9 cellular contexts compared by ENCODE assay signal in genomic region chr6:64280569-64280968, GRCh38.
DNase-seq lines count a peak whose midpoint lies in the region; ATAC-seq, FAIRE-seq and TF ChIP-seq lines count a peak whose summit lies in the region.
"Had no signal": no experiment of that assay in that cellular context is flagged by ENCODE, and none has a peak within 500 bp of the region (broad histone marks: within the 10 kb centered on the region; RNA-seq: fewer than 3 reads in every experiment).

No MANE protein-coding gene starts in this region.

- no peak overlapping the region for H3K4me3 Mint-ChIP-seq in immature natural killer cell
- H3K4me3 Mint-ChIP-seq: activated naive CD8-positive, alpha-beta T cell treated with anti-CD3 and anti-CD28 coated beads, Interleukin-2, amount 10 ng/mL, durations not matched to agents 7 days and 5 days had no signal

- no peak overlapping the region for H3K27ac Mint-ChIP-seq in immature natural killer cell
- H3K27ac Mint-ChIP-seq: activated naive CD8-positive, alpha-beta T cell treated with anti-CD3 and anti-CD28 coated beads, Interleukin-2, amount 10 ng/mL, durations not matched to agents 7 days and 5 days had no signal

- POLR2A ChIA-PET in IMR-90 (lab: Charles Lee; ENCODE audit: unreplicated experiment): no interaction called here
- POLR2A ChIA-PET in SK-N-SH (lab: Yijun Ruan, JAX): no interaction called here

- H2AK5ac ChIP-seq in IMR-90 (ENCODE audit: low read depth, low read length): no peak overlapping the region

- H3K79me2 ChIP-seq in SK-N-SH (ENCODE audit: insufficient read depth) (no peaks in the 10 kb centered on the region), keratinocyte (ENCODE audit: control insufficient read depth, insufficient read depth, low read length) (no peaks in the 10 kb centered on the region)

- WGBS in IMR-90 (ENCODE audit: extremely low coverage in 2 of 2, insufficient read length in 1 of 2), 2 experiments: no CpG with 5 or more reads among the region's 1 CpG
- WGBS in SK-N-SH (ENCODE audit: low lambda C conversion rate): 43% methylated on average over 1 of the region's 1 CpG

- dilution Hi-C loops in IMR-90 (cut with HindIII; ENCODE audit: low sequenced_read_pairs, unreplicated experiment) (no loop called here), keratinocyte (cut with MboI; ENCODE audit: extremely low pct_ligation_motif_present, low sequenced_read_pairs) (no loop called here)

- H4K8ac ChIP-seq in IMR-90 (ENCODE audit: low read depth in 2 of 2, low read length in 2 of 2): no peak overlapping the region

- H3K9ac ChIP-seq in IMR-90 (ENCODE audit: low read depth, low read length) (no peak overlapping the region), SK-N-SH (no peak overlapping the region), keratinocyte (ENCODE audit: control insufficient read depth, extremely low read depth, insufficient read depth, low read length) (no peak overlapping the region)

- in situ Hi-C loops in IMR-90 (cut with MboI; ENCODE audit: low sequenced_read_pairs): no loop called here

- H2BK120ac ChIP-seq in IMR-90 (ENCODE audit: low read depth, low read length): no peak overlapping the region

- no peak overlapping the region for H2BK5ac ChIP-seq in IMR-90 (ENCODE audit: low read depth, low read length, poor library complexity, severe bottlenecking)

- H4K5ac ChIP-seq in IMR-90 (ENCODE audit: low read depth, low read length): no peak overlapping the region

- H3K4me1 ChIP-seq in IMR-90 (ENCODE audit: control insufficient read depth, insufficient read depth, low read length): no peaks in the 10 kb centered on the region
- H3K4me1 ChIP-seq in SK-N-SH (ENCODE audit: control insufficient read depth in 1 of 2, insufficient read depth in 2 of 2, low read depth in 1 of 2, low read length in 1 of 2): no peaks in the 10 kb centered on the region
- no peaks in the 10 kb centered on the region for H3K4me1 ChIP-seq in keratinocyte (ENCODE audit: control insufficient read depth, extremely low read depth, insufficient read depth, low read length)

- H3F3A ChIP-seq in SK-N-SH (replicated peaks; ENCODE audit: insufficient read depth): no peaks in the 10 kb centered on the region

- H3K36me3 ChIP-seq in IMR-90 (ENCODE audit: control insufficient read depth, insufficient read depth, low read length) (no peaks in the 10 kb centered on the region), SK-N-SH (replicated peaks in 1 of 2; ENCODE audit: control insufficient read depth in 1 of 2, insufficient read depth in 2 of 2, low read length in 1 of 2) (no peaks in the 10 kb centered on the region), keratinocyte (ENCODE audit: control insufficient read depth in 2 of 2, extremely low read depth in 1 of 2, insufficient read depth in 2 of 2, low read length in 2 of 2) (no peaks in the 10 kb centered on the region)

- no peak overlapping the region for H3K14ac ChIP-seq in IMR-90 (replicated peaks; ENCODE audit: low read depth, low read length)

- H2AK9ac ChIP-seq in IMR-90 (replicated peaks; ENCODE audit: low read depth, low read length, poor library complexity): no peak overlapping the region

- no peak overlapping the region for H3K27ac ChIP-seq in IMR-90 (ENCODE audit: insufficient read depth, low read length)
- H3K27ac ChIP-seq in SK-N-SH (ENCODE audit: low read depth in 2 of 2, low read length in 1 of 2): no peak overlapping the region
- no peak overlapping the region for H3K27ac ChIP-seq in keratinocyte (ENCODE audit: control insufficient read depth, insufficient read depth, low read length)

- no TSS peak for BruUV-seq in IMR-90 (replicated peaks; lab: Mats Ljungman, UMichigan)

- peak; percentile 70 for TF ChIP-seq CTCF in IMR-90 (conservative IDR thresholded peaks at IDR 0.05; ENCODE audit: low read depth, low read length)
- peak; percentile 75 for TF ChIP-seq CTCF in SK-N-SH (IDR thresholded peaks at IDR 0.05)
- peak in 2 of 3 experiments; percentile 33 to 43 for TF ChIP-seq CTCF in keratinocyte (optimal IDR thresholded peaks at IDR 0.05 in 1 of 3, IDR thresholded peaks at IDR 0.05 in 1 of 3, conservative IDR thresholded peaks at IDR 0.05 in 1 of 3; ENCODE audit: extremely low read depth in 1 of 3, insufficient read depth in 2 of 3, low read length in 3 of 3)

- no peaks in the 10 kb centered on the region for H3K4me1 Mint-ChIP-seq in immature natural killer cell
- H3K4me1 Mint-ChIP-seq: activated naive CD8-positive, alpha-beta T cell treated with anti-CD3 and anti-CD28 coated beads, Interleukin-2, amount 10 ng/mL, durations not matched to agents 7 days and 5 days had no signal

- H3K4me2 ChIP-seq in IMR-90 (ENCODE audit: low read depth, low read length) (no peak overlapping the region), SK-N-SH (no peak overlapping the region), keratinocyte (ENCODE audit: control insufficient read depth, extremely low read depth, insufficient read depth, low read depth, low read length) (no peak overlapping the region)

- no peak overlapping the region for H4K91ac ChIP-seq in IMR-90 (ENCODE audit: insufficient read depth, low read depth, low read length)

- H3K9me1 ChIP-seq in IMR-90 (ENCODE audit: insufficient read depth, low read length) (no peaks in the 10 kb centered on the region), keratinocyte (ENCODE audit: control insufficient read depth, extremely low read depth, insufficient read depth, low read length) (no peaks in the 10 kb centered on the region)

- H2AFZ ChIP-seq in IMR-90 (replicated peaks; ENCODE audit: low read length, poor library complexity) (no peak overlapping the region), SK-N-SH (ENCODE audit: low read depth) (peak overlapping the region; percentile 45; the same call in 1 of the 2 replicates), keratinocyte (ENCODE audit: control insufficient read depth, low read length) (no peak overlapping the region)

- H3K9me2 ChIP-seq in SK-N-SH: no peaks in the 10 kb centered on the region

- no peak overlapping the region for H3K18ac ChIP-seq in IMR-90 (ENCODE audit: low read depth, low read length)

- H4K20me1 ChIP-seq in IMR-90 (ENCODE audit: insufficient read depth, low read length): no peaks in the 10 kb centered on the region
- H4K20me1 ChIP-seq in SK-N-SH (ENCODE audit: insufficient read depth): no peaks in the 10 kb centered on the region
- no peaks in the 10 kb centered on the region for H4K20me1 ChIP-seq in keratinocyte (ENCODE audit: control insufficient read depth, extremely low read depth, insufficient read depth, low read length)

- no peaks in the 10 kb centered on the region for H3K27me3 ChIP-seq in IMR-90 (ENCODE audit: control insufficient read depth, insufficient read depth, low read length)
- no peaks in the 10 kb centered on the region for H3K27me3 ChIP-seq in SK-N-SH (ENCODE audit: insufficient read depth)
- no peaks in the 10 kb centered on the region for H3K27me3 ChIP-seq in keratinocyte (ENCODE audit: control insufficient read depth, extremely low read depth, insufficient read depth, low read length)

- no peak overlapping the region for H2BK20ac ChIP-seq in IMR-90 (ENCODE audit: low read depth, low read length)

- H3K9me3 ChIP-seq in IMR-90 (ENCODE audit: control insufficient read depth, insufficient read depth, low read length) (no peaks in the 10 kb centered on the region), SK-N-SH (no peaks in the 10 kb centered on the region), keratinocyte (ENCODE audit: control insufficient read depth, low read depth, low read length) (no peaks in the 10 kb centered on the region)

- no peak overlapping the region for H3K4me3 ChIP-seq in IMR-90 (ENCODE audit: insufficient read depth, low read depth, low read length)
- no peak overlapping the region for H3K4me3 ChIP-seq in SK-N-SH (ENCODE audit: low read depth in 2 of 2, low read length in 1 of 2)
- no peak overlapping the region for H3K4me3 ChIP-seq in keratinocyte (ENCODE audit: control insufficient read depth in 2 of 3, extremely low read depth in 1 of 3, insufficient read depth in 2 of 3, low read depth in 1 of 3, low read length in 3 of 3)

- no peak overlapping the region for H3K23ac ChIP-seq in IMR-90 (ENCODE audit: low read depth, low read length)

- H3K4ac ChIP-seq in IMR-90 (ENCODE audit: low read depth, low read length): no peak overlapping the region

- TF ChIP-seq RAD21 in IMR-90 (IDR thresholded peaks at IDR 0.05; ENCODE audit: low read length): peak; percentile 87
- TF ChIP-seq RAD21 in SK-N-SH (IDR thresholded peaks at IDR 0.05; ENCODE audit: low read length): peak; percentile 76

- peak; percentile 66 for DNase-seq in COR-L47 (lab: John Stamatoyannopoulos, UW)
- peak; percentile 65 for DNase-seq in IMR-90
- peak; percentile 6 for DNase-seq in SK-N-SH
- DNase-seq in keratinocyte (ENCODE audit: low read depth, low spot score): no peak
- no peak for DNase-seq in amniotic stem cell (lab: John Stamatoyannopoulos, UW)
- no peak for DNase-seq in immature natural killer cell
- DNase-seq: activated naive CD8-positive, alpha-beta T cell treated with anti-CD3 and anti-CD28 coated beads, Interleukin-2, amount 10 ng/mL, durations not matched to agents 7 days and 5 days had no signal

- CTCF ChIA-PET in IMR-90 (lab: Yijun Ruan, JAX) (interaction anchor here (0.6 to 2.2 kb wide), 5 partner anchors 8 to 51 kb away, joined by 4 to 13 read pairs (median 4); no protein-coding TSS in a partner anchor), SK-N-SH (lab: Yijun Ruan, JAX) (interaction anchor here (0.6 to 1.4 kb wide), 2 partner anchors 21 to 50 kb away, joined by 3 to 6 read pairs; no protein-coding TSS in a partner anchor)

- ATAC-seq in IMR-90 (ENCODE audit: low read depth) (peak; percentile 54; the same call in 1 of the 2 replicates), GM21717 (IDR thresholded peaks at IDR 0.05; ENCODE audit: unreplicated experiment) (no peak), GM18505 (IDR thresholded peaks at IDR 0.05; ENCODE audit: unreplicated experiment) (no peak)

- TF ChIP-seq EP300 in SK-N-SH (IDR thresholded peaks at IDR 0.05; ENCODE audit: borderline replicate concordance in 1 of 2, low read depth in 1 of 2, low read length in 1 of 2): no peak

- peaks cover 0 to 9% (median 4%) of the 10 kb centered on the region in 3 donors for H3K36me3 Mint-ChIP-seq in immature natural killer cell
- H3K36me3 Mint-ChIP-seq: activated naive CD8-positive, alpha-beta T cell treated with anti-CD3 and anti-CD28 coated beads, Interleukin-2, amount 10 ng/mL, durations not matched to agents 7 days and 5 days had no signal

- peaks cover 12 to 43% (median 24%) of the 10 kb centered on the region in 6 donors for H3K9me3 Mint-ChIP-seq in immature natural killer cell

- no peak for FAIRE-seq in keratinocyte (lab: Jason Lieb, UNC)

- H3K79me1 ChIP-seq in IMR-90 (ENCODE audit: low read depth in 1 of 2, low read length in 2 of 2): no peaks in the 10 kb centered on the region

- no peak overlapping the region for H2BK15ac ChIP-seq in IMR-90 (ENCODE audit: low read depth, low read length)

- TF ChIP-seq POLR2A in IMR-90 (IDR thresholded peaks at IDR 0.05; ENCODE audit: low read depth, low read length): no peak
- no peak for TF ChIP-seq POLR2A in GM18505 (IDR thresholded peaks at IDR 0.05; ENCODE audit: borderline replicate concordance, extremely low read depth, insufficient read depth, insufficient read length)

- intact Hi-C loops in IMR-90 (cut with micrococcal nuclease): loop anchor here (1.0 kb wide), 1 partner anchor 51 kb away; no protein-coding TSS in a partner anchor

- peaks cover 0 to 2% (median 0%) of the 10 kb centered on the region in 3 donors for H3K27me3 Mint-ChIP-seq in immature natural killer cell (ENCODE audit: low read depth in 3 of 3)
- H3K27me3 Mint-ChIP-seq: activated naive CD8-positive, alpha-beta T cell treated with anti-CD3 and anti-CD28 coated beads, Interleukin-2, amount 10 ng/mL, durations not matched to agents 7 days and 5 days had no signal

- H3K56ac ChIP-seq in IMR-90 (ENCODE audit: extremely low read depth, insufficient read depth, low read length): no peak overlapping the region

Comparison
In these comparisons a context has a peak if more than half of its experiments do, and no peak if none do; other contexts are left out.
1. DNase-seq: peak in COR-L47 (single experiment), IMR-90 (single experiment) and SK-N-SH (single experiment); none in keratinocyte (single experiment), amniotic stem cell (single experiment) and immature natural killer cell (0 of 3).
2. Peak in every context shown above with its lines, with median percentiles within 50 percentile points of each other: CTCF ChIP-seq.